Comparison of ENCODE assay signal across 1 cellular context in the genomic region with DNA sequence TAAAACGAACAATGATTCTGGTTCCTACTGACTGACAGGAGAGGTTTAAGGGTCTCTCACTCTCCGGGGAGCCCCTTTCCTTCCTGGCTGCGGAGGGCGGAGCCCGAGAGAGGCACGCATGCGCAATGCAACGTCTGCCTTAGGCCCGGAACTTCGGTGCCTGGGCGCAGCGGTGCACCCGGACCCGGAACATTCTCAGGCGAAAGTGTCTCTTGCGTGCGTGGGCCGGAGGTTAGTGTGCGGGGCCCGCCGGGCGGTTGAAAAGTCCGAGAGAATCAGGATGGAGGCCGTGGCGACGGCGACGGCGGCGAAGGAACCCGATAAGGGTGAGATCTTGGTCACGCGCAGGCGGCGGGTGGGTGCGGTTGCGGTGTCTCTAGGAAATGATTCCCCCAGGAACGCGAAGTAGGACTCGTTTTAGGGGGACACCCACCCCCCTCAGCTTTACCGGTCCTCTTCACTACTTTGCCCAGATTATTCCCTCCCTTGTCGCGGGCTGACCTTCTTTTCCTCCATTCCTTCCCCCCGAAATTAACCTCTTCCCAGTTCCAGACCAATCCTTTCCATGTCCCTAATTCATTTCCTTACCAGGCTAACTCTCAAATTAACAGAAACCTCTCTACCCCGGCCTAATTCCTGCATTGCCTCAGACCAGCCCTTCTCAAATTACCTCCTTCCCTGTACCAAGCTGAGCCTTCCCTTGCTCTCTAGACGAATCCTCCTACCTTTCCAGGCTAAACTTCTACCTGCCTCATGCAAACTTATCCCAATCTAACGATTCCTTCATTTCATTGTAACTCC.
TF ChIP-seq lines count a peak whose summit lies in the region.

A gene (plus strand): TSS at position 142 of the 801 bp plus-strand sequence. CDS start 139 bp downstream, at position 281.

TF ChIP-seq in HepG2, 621 proteins besides CTCF, POLR2A, EP300 and RAD21 (continued from another document and continues in another):
- TF ChIP-seq, protein P1, sequence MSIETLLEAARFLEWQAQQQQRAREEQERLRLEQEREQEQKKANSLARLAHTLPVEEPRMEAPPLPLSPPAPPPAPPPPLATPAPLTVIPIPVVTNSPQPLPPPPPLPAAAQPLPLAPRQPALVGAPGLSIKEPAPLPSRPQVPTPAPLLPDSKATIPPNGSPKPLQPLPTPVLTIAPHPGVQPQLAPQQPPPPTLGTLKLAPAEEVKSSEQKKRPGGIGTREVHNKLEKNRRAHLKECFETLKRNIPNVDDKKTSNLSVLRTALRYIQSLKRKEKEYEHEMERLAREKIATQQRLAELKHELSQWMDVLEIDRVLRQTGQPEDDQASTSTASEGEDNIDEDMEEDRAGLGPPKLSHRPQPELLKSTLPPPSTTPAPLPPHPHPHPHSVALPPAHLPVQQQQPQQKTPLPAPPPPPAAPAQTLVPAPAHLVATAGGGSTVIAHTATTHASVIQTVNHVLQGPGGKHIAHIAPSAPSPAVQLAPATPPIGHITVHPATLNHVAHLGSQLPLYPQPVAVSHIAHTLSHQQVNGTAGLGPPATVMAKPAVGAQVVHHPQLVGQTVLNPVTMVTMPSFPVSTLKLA (IDR thresholded peaks at IDR 0.05) = 0 out of 2 replicates have a peak, but pooled peaks have one; percentile 26
- TF ChIP-seq TCF7L2 (IDR thresholded peaks at IDR 0.05; ENCODE audit: low read depth, low read length) = no peak
- TF ChIP-seq HNRNPK (IDR thresholded peaks at IDR 0.05; ENCODE audit: low read depth, low read length, poor library complexity, severe bottlenecking) = no peak
- peak; percentile 73; the same call in 1 of the 2 replicates for TF ChIP-seq ZNF501 (CRISPR knock-in tag; IDR thresholded peaks at IDR 0.05)
- TF ChIP-seq ZNF124 (CRISPR knock-in tag; IDR thresholded peaks at IDR 0.05) = no peak; the same call in 1 of the 2 replicates
- TF ChIP-seq, protein P2, sequence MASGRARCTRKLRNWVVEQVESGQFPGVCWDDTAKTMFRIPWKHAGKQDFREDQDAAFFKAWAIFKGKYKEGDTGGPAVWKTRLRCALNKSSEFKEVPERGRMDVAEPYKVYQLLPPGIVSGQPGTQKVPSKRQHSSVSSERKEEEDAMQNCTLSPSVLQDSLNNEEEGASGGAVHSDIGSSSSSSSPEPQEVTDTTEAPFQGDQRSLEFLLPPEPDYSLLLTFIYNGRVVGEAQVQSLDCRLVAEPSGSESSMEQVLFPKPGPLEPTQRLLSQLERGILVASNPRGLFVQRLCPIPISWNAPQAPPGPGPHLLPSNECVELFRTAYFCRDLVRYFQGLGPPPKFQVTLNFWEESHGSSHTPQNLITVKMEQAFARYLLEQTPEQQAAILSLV (CRISPR knock-in tag; IDR thresholded peaks at IDR 0.05; ENCODE audit: borderline replicate concordance) = peak; percentile 68; the same call in 1 of the 2 replicates
- TF ChIP-seq, protein P3, sequence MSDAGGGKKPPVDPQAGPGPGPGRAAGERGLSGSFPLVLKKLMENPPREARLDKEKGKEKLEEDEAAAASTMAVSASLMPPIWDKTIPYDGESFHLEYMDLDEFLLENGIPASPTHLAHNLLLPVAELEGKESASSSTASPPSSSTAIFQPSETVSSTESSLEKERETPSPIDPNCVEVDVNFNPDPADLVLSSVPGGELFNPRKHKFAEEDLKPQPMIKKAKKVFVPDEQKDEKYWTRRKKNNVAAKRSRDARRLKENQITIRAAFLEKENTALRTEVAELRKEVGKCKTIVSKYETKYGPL (CRISPR knock-in tag; IDR thresholded peaks at IDR 0.05) = no peak
- peak; percentile 26 for TF ChIP-seq ZNF883 (CRISPR knock-in tag; IDR thresholded peaks at IDR 0.05; ENCODE audit: not compliant biosample characterization)
- TF ChIP-seq, protein P4, sequence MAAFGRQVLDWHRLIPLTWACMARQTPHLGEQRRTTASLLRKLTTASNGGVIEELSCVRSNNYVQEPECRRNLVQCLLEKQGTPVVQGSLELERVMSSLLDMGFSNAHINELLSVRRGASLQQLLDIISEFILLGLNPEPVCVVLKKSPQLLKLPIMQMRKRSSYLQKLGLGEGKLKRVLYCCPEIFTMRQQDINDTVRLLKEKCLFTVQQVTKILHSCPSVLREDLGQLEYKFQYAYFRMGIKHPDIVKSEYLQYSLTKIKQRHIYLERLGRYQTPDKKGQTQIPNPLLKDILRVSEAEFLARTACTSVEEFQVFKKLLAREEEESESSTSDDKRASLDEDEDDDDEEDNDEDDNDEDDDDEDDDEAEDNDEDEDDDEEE (CRISPR knock-in tag; IDR thresholded peaks at IDR 0.05) = no peak
- TF ChIP-seq KLF11 (CRISPR knock-in tag; IDR thresholded peaks at IDR 0.05) = peak; percentile 33; the same call in 1 of the 2 replicates
- TF ChIP-seq ZNF790 (CRISPR knock-in tag; IDR thresholded peaks at IDR 0.05; ENCODE audit: borderline replicate concordance) = no peak
- TF ChIP-seq ZNF143 (CRISPR knock-in tag; IDR thresholded peaks at IDR 0.05) = no peak; the same call in 1 of the 2 replicates
- TF ChIP-seq, protein P5, sequence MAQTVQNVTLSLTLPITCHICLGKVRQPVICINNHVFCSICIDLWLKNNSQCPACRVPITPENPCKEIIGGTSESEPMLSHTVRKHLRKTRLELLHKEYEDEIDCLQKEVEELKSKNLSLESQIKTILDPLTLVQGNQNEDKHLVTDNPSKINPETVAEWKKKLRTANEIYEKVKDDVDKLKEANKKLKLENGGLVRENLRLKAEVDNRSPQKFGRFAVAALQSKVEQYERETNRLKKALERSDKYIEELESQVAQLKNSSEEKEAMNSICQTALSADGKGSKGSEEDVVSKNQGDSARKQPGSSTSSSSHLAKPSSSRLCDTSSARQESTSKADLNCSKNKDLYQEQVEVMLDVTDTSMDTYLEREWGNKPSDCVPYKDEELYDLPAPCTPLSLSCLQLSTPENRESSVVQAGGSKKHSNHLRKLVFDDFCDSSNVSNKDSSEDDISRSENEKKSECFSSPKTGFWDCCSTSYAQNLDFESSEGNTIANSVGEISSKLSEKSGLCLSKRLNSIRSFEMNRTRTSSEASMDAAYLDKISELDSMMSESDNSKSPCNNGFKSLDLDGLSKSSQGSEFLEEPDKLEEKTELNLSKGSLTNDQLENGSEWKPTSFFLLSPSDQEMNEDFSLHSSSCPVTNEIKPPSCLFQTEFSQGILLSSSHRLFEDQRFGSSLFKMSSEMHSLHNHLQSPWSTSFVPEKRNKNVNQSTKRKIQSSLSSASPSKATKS (CRISPR knock-in tag; IDR thresholded peaks at IDR 0.05) = no peak
- TF ChIP-seq, protein P6, sequence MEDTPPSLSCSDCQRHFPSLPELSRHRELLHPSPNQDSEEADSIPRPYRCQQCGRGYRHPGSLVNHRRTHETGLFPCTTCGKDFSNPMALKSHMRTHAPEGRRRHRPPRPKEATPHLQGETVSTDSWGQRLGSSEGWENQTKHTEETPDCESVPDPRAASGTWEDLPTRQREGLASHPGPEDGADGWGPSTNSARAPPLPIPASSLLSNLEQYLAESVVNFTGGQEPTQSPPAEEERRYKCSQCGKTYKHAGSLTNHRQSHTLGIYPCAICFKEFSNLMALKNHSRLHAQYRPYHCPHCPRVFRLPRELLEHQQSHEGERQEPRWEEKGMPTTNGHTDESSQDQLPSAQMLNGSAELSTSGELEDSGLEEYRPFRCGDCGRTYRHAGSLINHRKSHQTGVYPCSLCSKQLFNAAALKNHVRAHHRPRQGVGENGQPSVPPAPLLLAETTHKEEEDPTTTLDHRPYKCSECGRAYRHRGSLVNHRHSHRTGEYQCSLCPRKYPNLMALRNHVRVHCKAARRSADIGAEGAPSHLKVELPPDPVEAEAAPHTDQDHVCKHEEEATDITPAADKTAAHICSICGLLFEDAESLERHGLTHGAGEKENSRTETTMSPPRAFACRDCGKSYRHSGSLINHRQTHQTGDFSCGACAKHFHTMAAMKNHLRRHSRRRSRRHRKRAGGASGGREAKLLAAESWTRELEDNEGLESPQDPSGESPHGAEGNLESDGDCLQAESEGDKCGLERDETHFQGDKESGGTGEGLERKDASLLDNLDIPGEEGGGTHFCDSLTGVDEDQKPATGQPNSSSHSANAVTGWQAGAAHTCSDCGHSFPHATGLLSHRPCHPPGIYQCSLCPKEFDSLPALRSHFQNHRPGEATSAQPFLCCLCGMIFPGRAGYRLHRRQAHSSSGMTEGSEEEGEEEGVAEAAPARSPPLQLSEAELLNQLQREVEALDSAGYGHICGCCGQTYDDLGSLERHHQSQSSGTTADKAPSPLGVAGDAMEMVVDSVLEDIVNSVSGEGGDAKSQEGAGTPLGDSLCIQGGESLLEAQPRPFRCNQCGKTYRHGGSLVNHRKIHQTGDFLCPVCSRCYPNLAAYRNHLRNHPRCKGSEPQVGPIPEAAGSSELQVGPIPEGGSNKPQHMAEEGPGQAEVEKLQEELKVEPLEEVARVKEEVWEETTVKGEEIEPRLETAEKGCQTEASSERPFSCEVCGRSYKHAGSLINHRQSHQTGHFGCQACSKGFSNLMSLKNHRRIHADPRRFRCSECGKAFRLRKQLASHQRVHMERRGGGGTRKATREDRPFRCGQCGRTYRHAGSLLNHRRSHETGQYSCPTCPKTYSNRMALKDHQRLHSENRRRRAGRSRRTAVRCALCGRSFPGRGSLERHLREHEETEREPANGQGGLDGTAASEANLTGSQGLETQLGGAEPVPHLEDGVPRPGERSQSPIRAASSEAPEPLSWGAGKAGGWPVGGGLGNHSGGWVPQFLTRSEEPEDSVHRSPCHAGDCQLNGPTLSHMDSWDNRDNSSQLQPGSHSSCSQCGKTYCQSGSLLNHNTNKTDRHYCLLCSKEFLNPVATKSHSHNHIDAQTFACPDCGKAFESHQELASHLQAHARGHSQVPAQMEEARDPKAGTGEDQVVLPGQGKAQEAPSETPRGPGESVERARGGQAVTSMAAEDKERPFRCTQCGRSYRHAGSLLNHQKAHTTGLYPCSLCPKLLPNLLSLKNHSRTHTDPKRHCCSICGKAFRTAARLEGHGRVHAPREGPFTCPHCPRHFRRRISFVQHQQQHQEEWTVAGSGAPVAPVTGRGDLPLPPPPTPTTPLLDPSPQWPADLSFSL (CRISPR knock-in tag; IDR thresholded peaks at IDR 0.05) = no peak
- no peak for TF ChIP-seq ZNF678 (CRISPR knock-in tag; IDR thresholded peaks at IDR 0.05)
- TF ChIP-seq MAFK (conservative IDR thresholded peaks at IDR 0.05 in 1 of 2, IDR thresholded peaks at IDR 0.05 in 1 of 2; ENCODE audit: low read length in 2 of 2) = no peak
- TF ChIP-seq, protein P7, sequence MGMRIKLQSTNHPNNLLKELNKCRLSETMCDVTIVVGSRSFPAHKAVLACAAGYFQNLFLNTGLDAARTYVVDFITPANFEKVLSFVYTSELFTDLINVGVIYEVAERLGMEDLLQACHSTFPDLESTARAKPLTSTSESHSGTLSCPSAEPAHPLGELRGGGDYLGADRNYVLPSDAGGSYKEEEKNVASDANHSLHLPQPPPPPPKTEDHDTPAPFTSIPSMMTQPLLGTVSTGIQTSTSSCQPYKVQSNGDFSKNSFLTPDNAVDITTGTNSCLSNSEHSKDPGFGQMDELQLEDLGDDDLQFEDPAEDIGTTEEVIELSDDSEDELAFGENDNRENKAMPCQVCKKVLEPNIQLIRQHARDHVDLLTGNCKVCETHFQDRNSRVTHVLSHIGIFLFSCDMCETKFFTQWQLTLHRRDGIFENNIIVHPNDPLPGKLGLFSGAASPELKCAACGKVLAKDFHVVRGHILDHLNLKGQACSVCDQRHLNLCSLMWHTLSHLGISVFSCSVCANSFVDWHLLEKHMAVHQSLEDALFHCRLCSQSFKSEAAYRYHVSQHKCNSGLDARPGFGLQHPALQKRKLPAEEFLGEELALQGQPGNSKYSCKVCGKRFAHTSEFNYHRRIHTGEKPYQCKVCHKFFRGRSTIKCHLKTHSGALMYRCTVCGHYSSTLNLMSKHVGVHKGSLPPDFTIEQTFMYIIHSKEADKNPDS (CRISPR knock-in tag; IDR thresholded peaks at IDR 0.05) = no peak
- TF ChIP-seq CHD4 (IDR thresholded peaks at IDR 0.05; ENCODE audit: borderline replicate concordance, low read length) = no peak
- TF ChIP-seq BORCS8-MEF2B (CRISPR knock-in tag; IDR thresholded peaks at IDR 0.05) = peak; percentile 63
- no peak for TF ChIP-seq SP1 (IDR thresholded peaks at IDR 0.05)
- TF ChIP-seq SP1 (CRISPR knock-in tag; IDR thresholded peaks at IDR 0.05) = peak; percentile 69
- TF ChIP-seq, protein P8, sequence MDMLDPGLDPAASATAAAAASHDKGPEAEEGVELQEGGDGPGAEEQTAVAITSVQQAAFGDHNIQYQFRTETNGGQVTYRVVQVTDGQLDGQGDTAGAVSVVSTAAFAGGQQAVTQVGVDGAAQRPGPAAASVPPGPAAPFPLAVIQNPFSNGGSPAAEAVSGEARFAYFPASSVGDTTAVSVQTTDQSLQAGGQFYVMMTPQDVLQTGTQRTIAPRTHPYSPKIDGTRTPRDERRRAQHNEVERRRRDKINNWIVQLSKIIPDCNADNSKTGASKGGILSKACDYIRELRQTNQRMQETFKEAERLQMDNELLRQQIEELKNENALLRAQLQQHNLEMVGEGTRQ (IDR thresholded peaks at IDR 0.05; ENCODE audit: low read depth, low read length) = no peak
- TF ChIP-seq, protein P8 (CRISPR knock-in tag; IDR thresholded peaks at IDR 0.05; ENCODE audit: borderline replicate concordance) = peak; percentile 56; the same call in 1 of the 2 replicates
- no peak for TF ChIP-seq ZNF383 (CRISPR knock-in tag; IDR thresholded peaks at IDR 0.05; ENCODE audit: borderline replicate concordance)
- no peak for TF ChIP-seq NFE2L2 (IDR thresholded peaks at IDR 0.05; ENCODE audit: low read length)
- no peak for TF ChIP-seq ZNF496 (CRISPR knock-in tag; IDR thresholded peaks at IDR 0.05; ENCODE audit: insufficient replicate concordance)
- peak; percentile 69; the same call in 1 of the 2 replicates for TF ChIP-seq NCOR1 (IDR thresholded peaks at IDR 0.05; ENCODE audit: borderline replicate concordance, low read length)
- TF ChIP-seq MATR3 (CRISPR knock-in tag; IDR thresholded peaks at IDR 0.05) = no peak
- no peak for TF ChIP-seq GTF3A (CRISPR knock-in tag; conservative IDR thresholded peaks at IDR 0.05)
- peak; percentile 99; the same call in 1 of the 2 replicates for TF ChIP-seq KLF12 (CRISPR knock-in tag; IDR thresholded peaks at IDR 0.05; ENCODE audit: borderline replicate concordance)
- TF ChIP-seq CHCHD3 (CRISPR knock-in tag; IDR thresholded peaks at IDR 0.05) = no peak
- no peak for TF ChIP-seq THYN1 (CRISPR knock-in tag; IDR thresholded peaks at IDR 0.05; ENCODE audit: borderline replicate concordance, low read depth)
- no peak; the same call in 1 of the 2 replicates for TF ChIP-seq STAT5B (CRISPR knock-in tag; IDR thresholded peaks at IDR 0.05)
- no peak; the same call in 1 of the 2 replicates for TF ChIP-seq ZNF619 (CRISPR knock-in tag; IDR thresholded peaks at IDR 0.05)
- TF ChIP-seq CEBPG (CRISPR knock-in tag; IDR thresholded peaks at IDR 0.05) = 0 out of 2 replicates have a peak, but pooled peaks have one; percentile 8
- TF ChIP-seq SP4 (CRISPR knock-in tag; IDR thresholded peaks at IDR 0.05) = peak; percentile 75
- TF ChIP-seq ELF1 (CRISPR knock-in tag; IDR thresholded peaks at IDR 0.05) = peak; percentile 89
- 0 out of 2 replicates have a peak, but pooled peaks have one; percentile 78 for TF ChIP-seq MYNN (CRISPR knock-in tag; IDR thresholded peaks at IDR 0.05; ENCODE audit: low read depth)
- no peak for TF ChIP-seq ZNF782 (CRISPR knock-in tag; IDR thresholded peaks at IDR 0.05; ENCODE audit: borderline replicate concordance)
- TF ChIP-seq HNF4A (CRISPR knock-in tag; IDR thresholded peaks at IDR 0.05) = no peak; the same call in 1 of the 2 replicates
- TF ChIP-seq MIXL1 (CRISPR knock-in tag; IDR thresholded peaks at IDR 0.05) = peak; percentile 48; the same call in 1 of the 2 replicates
- TF ChIP-seq ZNF530 (CRISPR knock-in tag; IDR thresholded peaks at IDR 0.05; ENCODE audit: low read depth) = no peak
- peak; percentile 65 for TF ChIP-seq NFKBIZ (CRISPR knock-in tag; IDR thresholded peaks at IDR 0.05)
